ENCODE assay signal across 8 cellular contexts in genomic region chr4:51845055-51845426, GRCh38. TPM values are rescaled to one million over a fixed set of nuclear protein-coding genes. Genes with fewer than 3 reads are reported as not detected.
DNase-seq lines count a peak whose midpoint lies in the region; ATAC-seq and TF ChIP-seq lines count a peak whose summit lies in the region.

No MANE protein-coding gene starts in this region.

- no peak for TF ChIP-seq CTCF in WERI-Rb-1 (IDR thresholded peaks at IDR 0.05; ENCODE audit: low read depth, low read length)
- TF ChIP-seq CTCF in foreskin fibroblast (IDR thresholded peaks at IDR 0.05; ENCODE audit: low read depth, low read length), result no peak
- no peak for TF ChIP-seq CTCF in GM10266 (IDR thresholded peaks at IDR 0.05; ENCODE audit: control insufficient read depth, insufficient read depth, low read depth, missing control alignments)

- no peaks in the 10 kb centered on the region for H3F3A ChIP-seq in GM23248 (ENCODE audit: insufficient read depth)

- no peaks in the 10 kb centered on the region for H3K36me3 ChIP-seq in GM23248 (ENCODE audit: low read depth)
- peaks cover 10% of the 10 kb centered on the region for H3K36me3 ChIP-seq in WERI-Rb-1

- in situ Hi-C loops in GM23248 (cut with MboI), result no loop called here

- no peaks in the 10 kb centered on the region for H3K9me2 ChIP-seq in GM23248 (ENCODE audit: insufficient read depth)

- DNase-seq in GM23248, result no peak
- no peak for DNase-seq in WERI-Rb-1
- no peak for DNase-seq in foreskin fibroblast
- no peak for DNase-seq in skeletal muscle cell (ENCODE audit: low read depth)
- no peak for DNase-seq in retina
- no peak for DNase-seq in GM10266 (ENCODE audit: extremely low spot score)

- H3K4me3 ChIP-seq in GM23248, result peak overlapping the region; percentile 85
- peak overlapping the region; percentile 51 for H3K4me3 ChIP-seq in WERI-Rb-1 (ENCODE audit: low read depth, low read length)
- peak overlapping the region; percentile 69 to 78 for H3K4me3 ChIP-seq in foreskin fibroblast (ENCODE audit: low read depth in 1 of 2, low read length in 2 of 2)
- H3K4me3 ChIP-seq in skeletal muscle cell (ENCODE audit: low read depth, low read length), result peak overlapping the region; percentile 83

- H3K4me2 ChIP-seq in GM23248 (ENCODE audit: unreplicated experiment), result peak overlapping the region; percentile 77

- WGBS in GM23248 (ENCODE audit: low coverage in 1 of 2, low lambda C conversion rate in 2 of 2, missing lambda C conversion rate in 2 of 2), 2 experiments, result 26 to 28% methylated on average over 6 of the region's 6 CpGs

- peaks cover 14% of the 10 kb centered on the region; the same call in 1 of the 2 replicates for H4K20me1 ChIP-seq in GM23248 (ENCODE audit: insufficient read depth)

- ATAC-seq in HG02970 (IDR thresholded peaks at IDR 0.05; ENCODE audit: low FRiP score, unreplicated experiment), result no peak
- no peak for ATAC-seq in HG03342 (IDR thresholded peaks at IDR 0.05; ENCODE audit: unreplicated experiment)

- H3K9me3 ChIP-seq in GM23248 (ENCODE audit: low read depth) (no peaks in the 10 kb centered on the region), WERI-Rb-1 (ENCODE audit: severe bottlenecking) (no peaks in the 10 kb centered on the region)

- H3K27me3 ChIP-seq in GM23248 (replicated peaks; ENCODE audit: insufficient read depth) (no peaks in the 10 kb centered on the region), WERI-Rb-1 (ENCODE audit: insufficient read depth, low read depth, severe bottlenecking) (no peaks in the 10 kb centered on the region)

- peaks cover 62% of the 10 kb centered on the region for H3K79me2 ChIP-seq in GM23248 (ENCODE audit: insufficient read depth)

- peak overlapping the region; percentile 76 for H3K9ac ChIP-seq in GM23248

- peak overlapping the region; percentile 55 for H2AFZ ChIP-seq in GM23248

- peaks cover 16% of the 10 kb centered on the region for H3K4me1 ChIP-seq in GM23248 (ENCODE audit: insufficient read depth)

- H3K27ac ChIP-seq in GM23248 (peak overlapping the region; percentile 69), WERI-Rb-1 (peak overlapping the region; percentile 57)

RNA-seq across cellular contexts. Expression of gene DCUN1D4, which starts 2.1 kb away (rescaled TPM):
- 33.2 and 47.9 TPM in 2 replicates for total RNA-seq in GM23248 (2014; rRNA removed; shearing (Covaris generic))
- 46.8 TPM in 2 replicates for polyA plus RNA-seq in GM23248 (2016; fragmentation: Nextera tagmentation; extraction: Ambion mirVana)
